ENCODE assay signal across 9 cellular contexts in the genomic region with DNA sequence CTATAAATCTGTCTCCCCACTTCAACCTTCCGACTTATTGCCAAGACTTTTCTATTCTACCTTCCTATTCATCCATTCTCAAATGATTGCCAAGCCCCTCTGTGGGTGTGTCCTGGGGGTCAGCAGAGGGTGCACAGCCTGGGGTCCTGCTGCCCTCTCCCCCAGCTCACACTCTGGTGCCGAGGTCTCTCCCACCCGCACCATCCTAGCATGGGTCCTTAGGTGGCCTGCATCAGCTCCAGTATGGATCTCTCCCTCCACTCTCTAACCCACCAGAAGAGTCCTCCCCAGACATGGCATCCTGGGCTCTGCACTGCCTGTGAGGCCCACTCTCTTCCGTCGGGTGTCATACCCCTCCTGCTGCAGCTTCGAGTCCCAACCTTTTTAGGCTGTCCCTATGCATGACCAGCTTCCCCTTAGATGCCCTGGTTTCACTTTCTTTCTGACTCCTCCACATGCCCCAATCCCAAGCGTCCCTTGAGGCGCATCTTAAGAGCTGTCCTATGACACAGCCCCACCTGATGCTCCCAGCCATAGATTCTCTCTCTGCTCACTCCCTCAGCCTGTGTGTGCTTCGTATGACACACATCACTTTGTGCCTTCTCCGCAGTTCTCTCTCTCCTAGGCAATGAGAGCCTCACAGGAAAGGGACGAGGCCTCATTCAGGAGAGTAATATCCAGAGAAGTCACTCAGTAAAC. TPM values are rescaled to one million over a fixed set of nuclear protein-coding genes. Genes with fewer than 3 reads are reported as not detected.
DNase-seq lines count a peak whose midpoint lies in the region; ATAC-seq and TF ChIP-seq lines count a peak whose summit lies in the region.
"Had no signal": no experiment of that assay in that cellular context is flagged by ENCODE, and none has a peak within 500 bp of the region (broad histone marks: within the 10 kb centered on the region; RNA-seq: fewer than 3 reads in every experiment).

No MANE protein-coding gene starts in this region.

- peaks cover 32% of the 10 kb centered on the region for H3K4me1 Mint-ChIP-seq in T-helper 1 cell treated with Interleukin-12 subunit alpha and Interleukin-12 subunit beta and Interleukin-4 antibody, amounts not matched to agents 30 μg/mL and 1 μg/mL, for 36 hours (ENCODE audit: low read depth)

- H3K36me3 Mint-ChIP-seq in T-helper 1 cell treated with Interleukin-12 subunit alpha and Interleukin-12 subunit beta and Interleukin-4 antibody, amounts not matched to agents 30 μg/mL and 1 μg/mL, for 36 hours (ENCODE audit: low read depth) = peaks cover 58% of the 10 kb centered on the region

- H3K27ac ChIP-seq in skeletal muscle tissue (ENCODE audit: low read depth, low read length) = peak overlapping the region; percentile 71
- H3K27ac ChIP-seq: foreskin keratinocyte had no signal

- H3K9me3 ChIP-seq in skeletal muscle tissue (ENCODE audit: control insufficient read depth in 3 of 3, low read length in 3 of 3) = no peaks in the 10 kb centered on the region

- H3K9ac ChIP-seq in skeletal muscle tissue (ENCODE audit: low read depth in 1 of 3, low read length in 3 of 3) = peak overlapping the region in 2 of 3 donors; percentile 57 to 63

- H3K27me3 Mint-ChIP-seq in T-helper 1 cell treated with Interleukin-12 subunit alpha and Interleukin-12 subunit beta and Interleukin-4 antibody, amounts not matched to agents 30 μg/mL and 1 μg/mL, for 36 hours (ENCODE audit: low read depth) = no peaks in the 10 kb centered on the region

- H3K36me3 ChIP-seq in skeletal muscle tissue (ENCODE audit: control insufficient read depth in 3 of 3, insufficient read depth in 3 of 3, low read length in 3 of 3) = peaks cover 24 to 43% (median 38%) of the 10 kb centered on the region in 3 donors

- ATAC-seq in esophagus mucosa = peak; percentile 28
- ATAC-seq in GM18519 (IDR thresholded peaks at IDR 0.05; ENCODE audit: low FRiP score, unreplicated experiment) = no peak
- ATAC-seq in GM18505 (IDR thresholded peaks at IDR 0.05; ENCODE audit: unreplicated experiment) = no peak

- H3K27ac Mint-ChIP-seq in T-helper 1 cell treated with Interleukin-12 subunit alpha and Interleukin-12 subunit beta and Interleukin-4 antibody, amounts not matched to agents 30 μg/mL and 1 μg/mL, for 36 hours = peak overlapping the region; percentile 39

- no peak for TF ChIP-seq POLR2A in GM18505 (IDR thresholded peaks at IDR 0.05; ENCODE audit: borderline replicate concordance, extremely low read depth, insufficient read depth, insufficient read length)

- no peak overlapping the region for H3K4me3 Mint-ChIP-seq in T-helper 1 cell treated with Interleukin-12 subunit alpha and Interleukin-12 subunit beta and Interleukin-4 antibody, amounts not matched to agents 30 μg/mL and 1 μg/mL, for 36 hours

- H3K27me3 ChIP-seq in skeletal muscle tissue (ENCODE audit: control insufficient read depth in 3 of 3, insufficient read depth in 3 of 3, low read length in 3 of 3) = no peaks in the 10 kb centered on the region
- H3K27me3 ChIP-seq: foreskin keratinocyte had no signal

- DNase-seq in T-helper 1 cell (no peak), NAMALWA (ENCODE audit: low spot score) (peak; percentile 24), NCI-H2029 (lab: John Stamatoyannopoulos, UW) (no peak)

- no peaks in the 10 kb centered on the region for H3K9me3 Mint-ChIP-seq in T-helper 1 cell treated with Interleukin-12 subunit alpha and Interleukin-12 subunit beta and Interleukin-4 antibody, amounts not matched to agents 30 μg/mL and 1 μg/mL, for 36 hours

- no peak overlapping the region for H3K4me3 ChIP-seq in skeletal muscle tissue (ENCODE audit: low read length in 3 of 3)

- peaks cover 48 to 60% (median 59%) of the 10 kb centered on the region in 3 donors for H3K4me1 ChIP-seq in skeletal muscle tissue (ENCODE audit: control insufficient read depth in 3 of 3, insufficient read depth in 3 of 3, low read length in 3 of 3)
- H3K4me1 ChIP-seq: foreskin keratinocyte had no signal

RNA-seq across cellular contexts. Expression of gene GIT2, which starts 43.9 kb away (rescaled TPM):
- total RNA-seq in esophagus mucosa = 16.3 TPM
- 37.6 TPM for total RNA-seq in skeletal muscle tissue

RNA-seq across cellular contexts. Expression of gene ANKRD13A, which starts 46.9 kb away (rescaled TPM):
- total RNA-seq in esophagus mucosa = 31.8 TPM
- total RNA-seq in skeletal muscle tissue = 52.2 TPM

RNA-seq across cellular contexts. Expression of gene TCHP, which starts 52.2 kb away (rescaled TPM):
- total RNA-seq in esophagus mucosa = 13.1 TPM
- 3.7 TPM for total RNA-seq in skeletal muscle tissue
